8 cellular contexts compared by ENCODE assay signal in the genomic region with DNA sequence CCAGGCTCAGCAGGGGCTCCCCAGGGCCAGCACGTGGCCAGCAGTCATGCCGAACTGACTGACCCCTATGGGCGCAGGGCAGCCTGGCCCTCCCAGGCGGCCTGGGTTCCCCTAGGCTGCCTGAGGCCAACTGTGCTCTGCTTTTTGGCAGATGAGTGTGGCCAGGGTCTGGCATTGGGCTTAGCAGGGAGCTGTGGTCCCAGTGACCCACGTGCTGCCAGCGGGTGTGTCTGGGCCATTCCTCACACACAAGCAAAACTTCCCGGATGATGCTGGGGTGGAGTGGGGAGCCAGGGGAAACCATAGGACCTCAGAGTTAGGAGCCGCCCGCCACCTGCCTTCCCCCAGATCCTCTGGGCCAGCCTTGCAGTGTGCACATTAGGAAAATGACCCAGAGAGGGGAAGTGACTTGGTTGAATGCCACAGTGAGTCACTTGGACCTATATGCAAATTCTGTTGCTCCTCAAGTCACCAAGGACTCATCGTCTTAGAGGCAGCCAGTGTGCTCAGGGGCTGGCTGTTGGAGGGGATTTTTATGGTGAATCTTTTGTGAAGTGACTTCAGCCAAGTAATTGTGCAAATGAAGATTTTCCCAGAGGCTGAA. TPM values are rescaled to one million over a fixed set of nuclear protein-coding genes. Genes with fewer than 3 reads are reported as not detected.
A peak's percentile ranks its signal among the peaks of the same experiment; 100 is the strongest.
DNase-seq lines count a peak whose midpoint lies in the region; ATAC-seq and TF ChIP-seq lines count a peak whose summit lies in the region.

No MANE protein-coding gene starts in this region.

- H3K27ac ChIP-seq in BLaER1 = peak overlapping the region; percentile 85
- no peak overlapping the region for H3K27ac ChIP-seq in neural progenitor cell

- H3K4me3 Mint-ChIP-seq in stimulated activated naive B cell treated with anti-CD40 and anti-IgM and Interleukin-4, amounts not matched to agents 10 μg/mL and 1 μg/mL and 100 μg/mL, for 72 hours = peak overlapping the region; percentile 64 to 67
- H3K4me3 Mint-ChIP-seq in neural progenitor cell = no peak overlapping the region

- peaks cover 76 to 100% of the 10 kb centered on the region in 2 donors for H3K4me1 Mint-ChIP-seq in stimulated activated naive B cell treated with anti-CD40 and anti-IgM and Interleukin-4, amounts not matched to agents 10 μg/mL and 1 μg/mL and 100 μg/mL, for 72 hours
- H3K4me1 Mint-ChIP-seq in neural progenitor cell = peaks cover 16% of the 10 kb centered on the region

- H3K27me3 Mint-ChIP-seq in stimulated activated naive B cell treated with anti-CD40 and anti-IgM and Interleukin-4, amounts not matched to agents 10 μg/mL and 1 μg/mL and 100 μg/mL, for 72 hours = no peaks in the 10 kb centered on the region
- H3K27me3 Mint-ChIP-seq in neural progenitor cell (ENCODE audit: insufficient read depth, low read depth) = peaks cover 6% of the 10 kb centered on the region

- H3K27ac Mint-ChIP-seq in stimulated activated naive B cell treated with anti-CD40 and anti-IgM and Interleukin-4, amounts not matched to agents 10 μg/mL and 1 μg/mL and 100 μg/mL, for 72 hours = peak overlapping the region; percentile 94
- H3K27ac Mint-ChIP-seq in neural progenitor cell = no peak overlapping the region

- H4K20me1 ChIP-seq in BLaER1 (peaks cover 25% of the 10 kb centered on the region), neural progenitor cell (ENCODE audit: low read depth) (no peaks in the 10 kb centered on the region)

- H3K9me3 Mint-ChIP-seq in stimulated activated naive B cell treated with anti-CD40 and anti-IgM and Interleukin-4, amounts not matched to agents 10 μg/mL and 1 μg/mL and 100 μg/mL, for 72 hours = no peaks in the 10 kb centered on the region
- H3K9me3 Mint-ChIP-seq in neural progenitor cell = no peaks in the 10 kb centered on the region

- H3K4me1 ChIP-seq in BLaER1 (peaks cover 100% of the 10 kb centered on the region), neural progenitor cell (no peaks in the 10 kb centered on the region)

- H3K27me3 ChIP-seq in BLaER1 = no peaks in the 10 kb centered on the region
- H3K27me3 ChIP-seq in neural progenitor cell = no peaks in the 10 kb centered on the region

- peaks cover 2% of the 10 kb centered on the region for H3F3A ChIP-seq in neural progenitor cell (ENCODE audit: low read depth)

- TF ChIP-seq CTCF in epithelial cell of esophagus (IDR thresholded peaks at IDR 0.05; ENCODE audit: insufficient read depth, low read depth, low read length, missing control alignments) = no peak
- TF ChIP-seq CTCF in neural progenitor cell (IDR thresholded peaks at IDR 0.05) = no peak

- H3K36me3 Mint-ChIP-seq in stimulated activated naive B cell treated with anti-CD40 and anti-IgM and Interleukin-4, amounts not matched to agents 10 μg/mL and 1 μg/mL and 100 μg/mL, for 72 hours = peaks cover 20 to 28% of the 10 kb centered on the region in 2 donors
- no peaks in the 10 kb centered on the region for H3K36me3 Mint-ChIP-seq in neural progenitor cell

- peak; percentile 70 for ATAC-seq in GM18870 (IDR thresholded peaks at IDR 0.05; ENCODE audit: unreplicated experiment)
- peak; percentile 49 for ATAC-seq in HG03039 (IDR thresholded peaks at IDR 0.05; ENCODE audit: unreplicated experiment)
- ATAC-seq in stimulated activated naive B cell treated with anti-CD40 and anti-IgM and Interleukin-4, amounts not matched to agents 10 μg/mL and 1 μg/mL and 100 μg/mL, for 72 hours (replicated peaks) = peak; percentile 83 to 84

- H3K9ac ChIP-seq in BLaER1 = peak overlapping the region; percentile 63
- no peak overlapping the region for H3K9ac ChIP-seq in neural progenitor cell

- H3K9me3 ChIP-seq in BLaER1 (no peaks in the 10 kb centered on the region), neural progenitor cell (ENCODE audit: low read depth) (no peaks in the 10 kb centered on the region)

- DNase-seq in epithelial cell of esophagus (ENCODE audit: low read depth) (peak; percentile 45), neural progenitor cell (ENCODE audit: low spot score) (no peak)
- DNase-seq in stimulated activated naive B cell treated with anti-CD40 and anti-IgM and Interleukin-4, amounts not matched to agents 10 μg/mL and 1 μg/mL and 100 μg/mL, for 72 hours = no peak
- no peak for DNase-seq in activated effector memory CD4-positive, alpha-beta T cell treated with anti-CD3 and anti-CD28 coated beads, Interleukin-2, amount 50 U/mL, for 16 hours

- peak; percentile 80 for TF ChIP-seq POLR2A in Raji (IDR thresholded peaks at IDR 0.05; ENCODE audit: insufficient read depth, low read depth, low read length)

- no peaks in the 10 kb centered on the region for H3K79me2 ChIP-seq in neural progenitor cell (ENCODE audit: low read depth)

- peak overlapping the region; percentile 41; the same call in 1 of the 2 replicates for H3K4me3 ChIP-seq in BLaER1
- H3K4me3 ChIP-seq in epithelial cell of esophagus (ENCODE audit: low read length) = no peak overlapping the region
- H3K4me3 ChIP-seq in neural progenitor cell = no peak overlapping the region

- no peak overlapping the region for H2AFZ ChIP-seq in neural progenitor cell (replicated peaks)

- no peaks in the 10 kb centered on the region for H3K36me3 ChIP-seq in BLaER1
- no peaks in the 10 kb centered on the region for H3K36me3 ChIP-seq in neural progenitor cell

- peak overlapping the region; percentile 98 for H3K4me2 ChIP-seq in BLaER1
- H3K4me2 ChIP-seq in neural progenitor cell = no peak overlapping the region

RNA-seq across cellular contexts. Expression of gene ADORA2A, which starts 6.6 kb away (rescaled TPM):
- total RNA-seq in neural progenitor cell (ENCODE audit: low replicate concordance) = 0.51 and 5.8 TPM in 2 replicates
